In the genomic region with DNA sequence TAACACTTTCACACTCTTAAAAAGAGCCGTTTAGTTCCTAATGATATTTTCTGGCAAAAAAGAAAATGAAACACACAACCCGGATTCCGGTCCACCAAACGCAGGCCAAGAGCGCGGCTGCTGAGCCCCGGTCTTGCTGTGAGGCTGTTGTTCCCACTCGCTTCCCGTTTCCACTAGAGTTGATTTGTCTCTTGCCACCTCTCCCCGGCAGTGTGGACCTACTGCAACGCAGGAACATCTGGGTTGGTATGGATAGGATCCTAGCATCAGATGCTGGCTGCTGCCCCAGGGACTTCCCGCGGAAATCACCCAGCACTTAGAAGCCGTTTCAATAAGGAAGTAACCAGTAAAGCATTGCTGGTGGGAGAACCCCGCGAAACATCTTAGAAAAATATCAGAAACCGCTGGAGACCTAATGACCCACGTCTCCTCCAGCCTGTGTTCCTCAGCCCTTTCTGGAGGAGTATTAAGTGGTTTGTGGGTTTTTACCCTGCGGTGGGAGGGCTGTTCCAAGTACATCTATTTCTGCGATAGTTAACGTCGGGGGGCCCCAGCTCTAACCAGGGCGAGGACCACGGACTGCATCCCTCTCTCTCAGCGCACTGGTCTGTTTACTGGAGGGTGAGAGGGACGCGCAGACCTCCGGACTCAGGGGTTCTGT, we compare ENCODE assay signal across 9 cellular contexts. TPM values are rescaled to one million over a fixed set of nuclear protein-coding genes. Genes with fewer than 3 reads are reported as not detected.
A peak's percentile ranks its signal among the peaks of the same experiment; 100 is the strongest.
DNase-seq lines count a peak whose midpoint lies in the region; ATAC-seq lines count a peak whose summit lies in the region.
"Had no signal": no experiment of that assay in that cellular context is flagged by ENCODE, and none has a peak within 500 bp of the region (broad histone marks: within the 10 kb centered on the region; RNA-seq: fewer than 3 reads in every experiment).

No MANE protein-coding gene starts in this region.

- peak overlapping the region; percentile 52 for H3K4me3 ChIP-seq in ectodermal cell (ENCODE audit: insufficient read depth, low read depth, low read length)
- peak overlapping the region; percentile 65 for H3K4me3 ChIP-seq in mononuclear cell (ENCODE audit: low read length)

- no peak overlapping the region for H3K27ac ChIP-seq in ectodermal cell (ENCODE audit: insufficient read depth, low read depth, low read length, poor library complexity, severe bottlenecking)
- H3K27ac ChIP-seq: cardiac muscle cell had no signal

- H3K27me3 Mint-ChIP-seq in IgD-negative memory B cell, result peaks cover 3% of the 10 kb centered on the region

- peaks cover 58% of the 10 kb centered on the region for H3K27me3 ChIP-seq in ectodermal cell (ENCODE audit: control insufficient read depth, insufficient read depth, low read length, poor library complexity, severe bottlenecking)
- H3K27me3 ChIP-seq in mononuclear cell (ENCODE audit: insufficient read depth, low read length), result no peaks in the 10 kb centered on the region

- H3K4me1 ChIP-seq in ectodermal cell (ENCODE audit: control insufficient read depth, insufficient read depth, low read length) (peaks cover 4% of the 10 kb centered on the region), mononuclear cell (ENCODE audit: insufficient read depth, low read length) (peaks cover 39% of the 10 kb centered on the region)

- H3K9me3 Mint-ChIP-seq in IgD-negative memory B cell, result no peaks in the 10 kb centered on the region

- WGBS in ectodermal cell, 2 experiments, result 28 to 31% methylated on average over 28 of the region's 28 CpGs

- peak overlapping the region; percentile 75 to 99 (median 98) for H3K27ac Mint-ChIP-seq in IgD-negative memory B cell

- peak overlapping the region; percentile 91 to 98 (median 98) for H3K4me3 Mint-ChIP-seq in IgD-negative memory B cell

- ATAC-seq in GM21447 (IDR thresholded peaks at IDR 0.05; ENCODE audit: unreplicated experiment), result peak; percentile 62

- H3K36me3 Mint-ChIP-seq in IgD-negative memory B cell, result no peaks in the 10 kb centered on the region

- no peaks in the 10 kb centered on the region for H3K36me3 ChIP-seq in ectodermal cell (ENCODE audit: control insufficient read depth, insufficient read depth, low read length)
- H3K36me3 ChIP-seq: cardiac muscle cell had no signal

- DNase-seq in D341Med (ENCODE audit: low spot score) (peak; percentile 23), COLO829 (ENCODE audit: low spot score) (no peak)
- DNase-seq in activated CD4-positive, alpha-beta T cell treated with anti-CD3 and anti-CD28 coated beads for 4 hours, result peak; percentile 59 to 64
- peak; percentile 59 for DNase-seq in stimulated activated CD8-positive, alpha-beta memory T cell treated with anti-CD3 and anti-CD28 coated beads, Interleukin-4, amount 100 ng/mL, for 24 hours (ENCODE audit: low read depth)

- peaks cover 33 to 52% (median 48%) of the 10 kb centered on the region in 3 donors for H3K4me1 Mint-ChIP-seq in IgD-negative memory B cell

- no peaks in the 10 kb centered on the region for H3K9me3 ChIP-seq in ectodermal cell (ENCODE audit: control insufficient read depth, low read length)
- no peaks in the 10 kb centered on the region for H3K9me3 ChIP-seq in mononuclear cell (ENCODE audit: low read depth, low read length)

RNA-seq across cellular contexts. Expression of a gene that starts 0.9 kb away (rescaled TPM):
- polyA plus RNA-seq in IgD-negative memory B cell, result 26.9 TPM
- 2.4 TPM for polyA plus RNA-seq in ectodermal cell (2013, experiment 1 of 4)
- 2.9 TPM for polyA plus RNA-seq in ectodermal cell (2013, experiment 2 of 4)
- polyA plus RNA-seq in ectodermal cell (2013, experiment 3 of 4), result 1.1 TPM
- 1.8 TPM for polyA plus RNA-seq in ectodermal cell (2013, experiment 4 of 4)
- 176 TPM for total RNA-seq in mononuclear cell
- total RNA-seq: cardiac muscle cell had no signal
- polyA plus RNA-seq: cardiac muscle cell had no signal
